In the genomic region with DNA sequence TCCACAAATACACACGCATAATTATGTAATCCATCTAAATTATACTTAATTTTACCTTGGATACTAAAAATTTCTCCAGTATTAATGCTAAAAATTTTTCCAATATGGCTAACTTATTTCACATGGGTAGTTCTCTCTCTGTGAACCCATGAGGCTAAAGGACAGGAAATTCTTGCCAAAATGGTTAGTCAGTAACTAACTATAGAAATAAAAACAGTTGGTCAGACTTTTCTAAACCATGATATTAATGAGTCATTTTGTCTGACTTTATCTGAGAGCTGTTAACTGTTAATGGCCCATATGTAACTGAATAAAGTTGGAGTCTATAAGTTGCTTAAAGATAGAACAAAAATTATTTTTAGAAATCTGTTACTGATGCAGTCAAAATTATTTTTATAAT, we compare ENCODE assay signal across 21 cellular contexts.
A peak's percentile ranks its signal among the peaks of the same experiment; 100 is the strongest.
DNase-seq lines count a peak whose midpoint lies in the region; ATAC-seq and TF ChIP-seq lines count a peak whose summit lies in the region.
"Had no signal": no experiment of that assay in that cellular context is flagged by ENCODE, and none has a peak within 500 bp of the region (broad histone marks: within the 10 kb centered on the region; RNA-seq: fewer than 3 reads in every experiment).

No MANE protein-coding gene starts in this region.

- H3K27ac Mint-ChIP-seq in HFFc6 (peak overlapping the region; percentile 89), endothelial cell (ENCODE audit: unreplicated experiment) (no peak overlapping the region)
- H3K27ac Mint-ChIP-seq: activated naive CD8-positive, alpha-beta T cell treated with anti-CD3 and anti-CD28 coated beads, Interleukin-2, amount 50 U/mL, for 24 hours; CD8-positive, alpha-beta T cell; IgD-negative memory B cell; naive thymus-derived CD8-positive, alpha-beta T cell; stimulated activated naive B cell treated with anti-CD40 and anti-IgM and Interleukin-4, amounts not matched to agents 10 μg/mL and 1 μg/mL and 100 μg/mL, for 72 hours had no signal

- H3K4me1 ChIP-seq in ascending aorta = peaks cover 0 to 15% of the 10 kb centered on the region in 2 donors
- H3K4me1 ChIP-seq in tibial artery = peaks cover 0 to 47% (median 22%) of the 10 kb centered on the region in 4 donors

- H3K4me3 ChIP-seq in ascending aorta (no peak overlapping the region), tibial artery (no peak overlapping the region)

- H3K4me1 Mint-ChIP-seq in HFFc6 (ENCODE audit: low read depth) = peaks cover 55% of the 10 kb centered on the region
- H3K4me1 Mint-ChIP-seq in endothelial cell (ENCODE audit: unreplicated experiment) = no peaks in the 10 kb centered on the region
- H3K4me1 Mint-ChIP-seq: activated naive CD8-positive, alpha-beta T cell treated with anti-CD3 and anti-CD28 coated beads, Interleukin-2, amount 50 U/mL, for 24 hours; IgD-negative memory B cell; naive thymus-derived CD8-positive, alpha-beta T cell; stimulated activated naive B cell treated with anti-CD40 and anti-IgM and Interleukin-4, amounts not matched to agents 10 μg/mL and 1 μg/mL and 100 μg/mL, for 72 hours had no signal

- intact Hi-C loops in ascending aorta (cut with DNase I) = no loop called here
- intact Hi-C loops in tibial artery (cut with DNase I; ENCODE audit: low total_unique reads) = no loop called here

- H3K36me3 ChIP-seq in ascending aorta = no peaks in the 10 kb centered on the region
- H3K36me3 ChIP-seq in tibial artery = no peaks in the 10 kb centered on the region

- peaks cover 0 to 5% of the 10 kb centered on the region in 2 donors for H3K9me3 ChIP-seq in ascending aorta
- H3K9me3 ChIP-seq in tibial artery = peaks cover 0 to 6% (median 0%) of the 10 kb centered on the region in 3 donors

- H3K27me3 Mint-ChIP-seq in HFFc6 (ENCODE audit: insufficient read depth) (no peaks in the 10 kb centered on the region), endothelial cell (ENCODE audit: unreplicated experiment) (peaks cover 3% of the 10 kb centered on the region)
- H3K27me3 Mint-ChIP-seq: activated naive CD8-positive, alpha-beta T cell treated with anti-CD3 and anti-CD28 coated beads, Interleukin-2, amount 50 U/mL, for 24 hours; IgD-negative memory B cell; naive thymus-derived CD8-positive, alpha-beta T cell; stimulated activated naive B cell treated with anti-CD40 and anti-IgM and Interleukin-4, amounts not matched to agents 10 μg/mL and 1 μg/mL and 100 μg/mL, for 72 hours had no signal

- H3K27ac ChIP-seq in ascending aorta (peak overlapping the region; percentile 42 to 60), tibial artery (peak overlapping the region in 1 of 2 donors; percentile 81)

- H3K4me3 Mint-ChIP-seq in HFFc6 (no peak overlapping the region), endothelial cell (ENCODE audit: unreplicated experiment) (no peak overlapping the region)
- H3K4me3 Mint-ChIP-seq: activated naive CD8-positive, alpha-beta T cell treated with anti-CD3 and anti-CD28 coated beads, Interleukin-2, amount 50 U/mL, for 24 hours; CD8-positive, alpha-beta T cell; IgD-negative memory B cell; naive thymus-derived CD8-positive, alpha-beta T cell; stimulated activated naive B cell treated with anti-CD40 and anti-IgM and Interleukin-4, amounts not matched to agents 10 μg/mL and 1 μg/mL and 100 μg/mL, for 72 hours had no signal

- TF ChIP-seq CTCF in HFFc6 (IDR thresholded peaks at IDR 0.05) = no peak
- TF ChIP-seq CTCF in ascending aorta (IDR thresholded peaks at IDR 0.05) = no peak
- TF ChIP-seq CTCF in tibial artery (IDR thresholded peaks at IDR 0.05) = no peak
- TF ChIP-seq CTCF in endothelial cell (IDR thresholded peaks at IDR 0.05; ENCODE audit: unreplicated experiment) = no peak

- no peaks in the 10 kb centered on the region for H3K27me3 ChIP-seq in ascending aorta
- no peaks in the 10 kb centered on the region for H3K27me3 ChIP-seq in tibial artery

- ATAC-seq in GM18870 (IDR thresholded peaks at IDR 0.05; ENCODE audit: unreplicated experiment) = no peak
- ATAC-seq: activated naive CD8-positive, alpha-beta T cell treated with anti-CD3 and anti-CD28 coated beads, Interleukin-2, amount 50 U/mL, for 24 hours; CD8-positive, alpha-beta T cell; left colon; naive thymus-derived CD8-positive, alpha-beta T cell; Panc1; stimulated activated naive B cell treated with anti-CD40 and anti-IgM and Interleukin-4, amounts not matched to agents 10 μg/mL and 1 μg/mL and 100 μg/mL, for 72 hours had no signal

- H3K36me3 Mint-ChIP-seq in HFFc6 (ENCODE audit: low read depth) (peaks cover 15% of the 10 kb centered on the region), endothelial cell (ENCODE audit: low read depth, unreplicated experiment) (no peaks in the 10 kb centered on the region)
- H3K36me3 Mint-ChIP-seq: CD8-positive, alpha-beta T cell; IgD-negative memory B cell; naive thymus-derived CD8-positive, alpha-beta T cell; stimulated activated naive B cell treated with anti-CD40 and anti-IgM and Interleukin-4, amounts not matched to agents 10 μg/mL and 1 μg/mL and 100 μg/mL, for 72 hours had no signal

- DNase-seq in HFFc6 (peak; percentile 85), ascending aorta (ENCODE audit: low spot score in 2 of 2) (no peak), fibroblast of the conjunctiva (ENCODE audit: low read depth) (peak; percentile 50), stromal cell of bone marrow (ENCODE audit: low read depth) (peak; percentile 88), tibial artery (no peak), endothelial cell (ENCODE audit: low spot score) (no peak), SKM-1 (lab: John Stamatoyannopoulos, UW; ENCODE audit: unreplicated experiment) (no peak)
- DNase-seq: activated CD4-positive, alpha-beta T cell treated with anti-CD3 and anti-CD28 coated beads for 48 hours; activated naive CD8-positive, alpha-beta T cell treated with anti-CD3 and anti-CD28 coated beads, Interleukin-2, amount 50 U/mL, for 24 hours; activated T-cell treated with anti-CD3 and anti-CD28 coated beads, Interleukin-2, amount 50 U/mL, for 48 hours; CD8-positive, alpha-beta T cell; left colon; naive thymus-derived CD8-positive, alpha-beta T cell; NCI-H1105 treated with DMSO at 0.1 percent for 48 hours; NCI-H345; retina; stimulated activated naive B cell treated with anti-CD40 and anti-IgM and Interleukin-4, amounts not matched to agents 10 μg/mL and 1 μg/mL and 100 μg/mL, for 72 hours; T-helper 2 cell had no signal

- H3K9me3 Mint-ChIP-seq in HFFc6 = peaks cover 4% of the 10 kb centered on the region; the same call in 1 of the 2 replicates
- no peaks in the 10 kb centered on the region for H3K9me3 Mint-ChIP-seq in endothelial cell (ENCODE audit: unreplicated experiment)

Comparison
In these comparisons a context has a peak if more than half of its experiments do, and no peak if none do; other contexts are left out.
1. DNase-seq: peak in HFFc6 (single experiment), fibroblast of the conjunctiva (single experiment) and stromal cell of bone marrow (single experiment); none in ascending aorta (0 of 2), tibial artery (0 of 2), endothelial cell (single experiment) and SKM-1 (single experiment).